In genomic region chr5:91031396-91031741, GRCh38 we compare ENCODE assay signal across 1 cellular context.
TF ChIP-seq lines count a peak whose summit lies in the region.

No MANE protein-coding gene starts in this region.

TF ChIP-seq in GM23338, 12 proteins besides CTCF, POLR2A, EP300 and RAD21 (continued from another document):
- TF ChIP-seq ZNF462 (CRISPR knock-in tag; IDR thresholded peaks at IDR 0.05) (no peak), ZNF331 (CRISPR knock-in tag; IDR thresholded peaks at IDR 0.05; ENCODE audit: low read depth) (no peak), EZH2phosphoT487 (IDR thresholded peaks at IDR 0.05; ENCODE audit: unreplicated experiment) (no peak), EZH2 (IDR thresholded peaks at IDR 0.05; ENCODE audit: low read depth, unreplicated experiment) (no peak), STAT1 (IDR thresholded peaks at IDR 0.05; ENCODE audit: unreplicated experiment) (no peak), ZNF114 (CRISPR knock-in tag; IDR thresholded peaks at IDR 0.05) (no peak), ETS1 (IDR thresholded peaks at IDR 0.05) (no peak), POLR2AphosphoS5 (IDR thresholded peaks at IDR 0.05; ENCODE audit: low read depth) (no peak), REST (IDR thresholded peaks at IDR 0.05; ENCODE audit: unreplicated experiment) (no peak), NANOG (IDR thresholded peaks at IDR 0.05; ENCODE audit: borderline replicate concordance) (no peak)
